34 cellular contexts compared by ENCODE assay signal in genomic region chr6:149088361-149088760, GRCh38.
"Had no signal": no experiment of that assay in that cellular context is flagged by ENCODE, and none has a peak within 500 bp of the region (broad histone marks: within the 10 kb centered on the region; RNA-seq: fewer than 3 reads in every experiment).

No MANE protein-coding gene starts in this region.

- H3K27ac ChIP-seq: Peyer's patch, SJSA1, VCaP had no signal

- H3K4me3 ChIP-seq: MG63, Peyer's patch, SJSA1 had no signal

- DNase-seq: activated CD4-positive, alpha-beta memory T cell treated with anti-CD3 and anti-CD28 coated beads, Interleukin-2, amount 10 ng/mL, durations not matched to agents 7 days and 5 days; activated CD4-positive, alpha-beta T cell treated with anti-CD3 and anti-CD28 coated beads for 1 hour; activated CD4-positive, alpha-beta T cell treated with anti-CD3 and anti-CD28 coated beads for 48 hours; activated CD4-positive, CD25-positive, alpha-beta regulatory T cell; activated CD8-positive, alpha-beta memory T cell treated with anti-CD3 and anti-CD28 coated beads for 24 hours; activated CD8-positive, alpha-beta memory T cell treated with anti-CD3 and anti-CD28 coated beads, Interleukin-2, amount 10 ng/mL, durations not matched to agents 7 days and 5 days; activated CD8-positive, alpha-beta memory T cell treated with anti-CD3 and anti-CD28 coated beads, Interleukin-2, amount 50 U/mL, for 48 hours; activated gamma-delta T cell; activated naive CD4-positive, alpha-beta T cell treated with Interleukin-2 at 50 U/mL for 16 hours; activated naive CD8-positive, alpha-beta T cell treated with anti-CD3 and anti-CD28 coated beads, Interleukin-2, amount 50 U/mL, for 24 hours; activated T-cell treated with anti-CD3 and anti-CD28 coated beads, Interleukin-2, amount 50 U/mL, for 48 hours; anterior cingulate cortex; central memory CD4-positive, alpha-beta T cell; Kasumi-1; KG1; MG63; NCI-H1048; NCI-H1105 treated with DMSO at 0.1 percent for 48 hours; NCI-H1436; NCI-H1694; NCI-H2029; NCI-H345; NCI-H524 treated with DMSO at 0.1 percent for 48 hours; NK-92 treated with Interleukin-12 subunit alpha and Interleukin-12 subunit beta, amount 100 ng/mL, for 24 hours; PC-3; Peyer's patch; RPMI8226; SHP77 treated with DMSO at 0.1 percent for 48 hours; SK-N-SH had no signal

- H3K36me3 Mint-ChIP-seq: brain had no signal

- H3K9me3 Mint-ChIP-seq: activated CD4-positive, alpha-beta memory T cell treated with anti-CD3 and anti-CD28 coated beads, Interleukin-2, amount 10 ng/mL, durations not matched to agents 7 days and 5 days; activated naive CD8-positive, alpha-beta T cell treated with anti-CD3 and anti-CD28 coated beads, Interleukin-2, amount 50 U/mL, for 24 hours; activated T-helper 2 cell treated with anti-CD3 and anti-CD28 coated beads, Interferon-gamma antibody, Interleukin-2, Interleukin-4, amounts not matched to agents 10 μg/mL and 5 μg/mL and 100 μg/mL, durations not matched to agents 14 hours and 24 hours and 36 hours had no signal

- H3K9ac ChIP-seq: SK-N-SH had no signal

- H3K27me3 Mint-ChIP-seq: activated CD4-positive, alpha-beta memory T cell treated with anti-CD3 and anti-CD28 coated beads, Interleukin-2, amount 10 ng/mL, durations not matched to agents 7 days and 5 days; activated CD8-positive, alpha-beta memory T cell treated with anti-CD3 and anti-CD28 coated beads, Interleukin-2, amount 10 ng/mL, durations not matched to agents 7 days and 5 days; activated naive CD8-positive, alpha-beta T cell; activated naive CD8-positive, alpha-beta T cell treated with anti-CD3 and anti-CD28 coated beads, Interleukin-2, amount 50 U/mL, for 24 hours had no signal

- H3K4me3 Mint-ChIP-seq: activated CD4-positive, alpha-beta memory T cell treated with anti-CD3 and anti-CD28 coated beads, Interleukin-2, amount 10 ng/mL, durations not matched to agents 7 days and 5 days; activated CD8-positive, alpha-beta memory T cell treated with anti-CD3 and anti-CD28 coated beads, Interleukin-2, amount 10 ng/mL, durations not matched to agents 7 days and 5 days; activated naive CD8-positive, alpha-beta T cell; activated naive CD8-positive, alpha-beta T cell treated with anti-CD3 and anti-CD28 coated beads, Interleukin-2, amount 50 U/mL, for 24 hours; brain had no signal

- H3K4me1 ChIP-seq: Peyer's patch had no signal

- H3K36me3 ChIP-seq: MG63, Peyer's patch, SJSA1 had no signal

- ATAC-seq: activated CD8-positive, alpha-beta memory T cell treated with anti-CD3 and anti-CD28 coated beads, Interleukin-2, amount 10 ng/mL, durations not matched to agents 7 days and 5 days; activated naive CD8-positive, alpha-beta T cell treated with anti-CD3 and anti-CD28 coated beads, Interleukin-2, amount 50 U/mL, for 24 hours; PC-3 had no signal

- H3K27me3 ChIP-seq: MG63, Peyer's patch, SJSA1 had no signal

- H3K4me2 ChIP-seq: SK-N-SH had no signal

- H3K9me3 ChIP-seq: MG63, Peyer's patch, SJSA1, SK-N-SH had no signal

- H3K27ac Mint-ChIP-seq: activated CD8-positive, alpha-beta memory T cell treated with anti-CD3 and anti-CD28 coated beads, Interleukin-2, amount 10 ng/mL, durations not matched to agents 7 days and 5 days; activated naive CD8-positive, alpha-beta T cell; activated naive CD8-positive, alpha-beta T cell treated with anti-CD3 and anti-CD28 coated beads, Interleukin-2, amount 50 U/mL, for 24 hours; brain had no signal
